16 cellular contexts compared by ENCODE assay signal in genomic region chr2:230208576-230208975, GRCh38. TPM values are rescaled to one million over a fixed set of nuclear protein-coding genes. Genes with fewer than 3 reads are reported as not detected.
DNase-seq lines count a peak whose midpoint lies in the region; ATAC-seq and TF ChIP-seq lines count a peak whose summit lies in the region.
"Had no signal": no experiment of that assay in that cellular context is flagged by ENCODE, and none has a peak within 500 bp of the region (broad histone marks: within the 10 kb centered on the region; RNA-seq: fewer than 3 reads in every experiment).

No MANE protein-coding gene starts in this region.

- H3K79me2 ChIP-seq in Karpas-422 (ENCODE audit: low read length), result peaks cover 7% of the 10 kb centered on the region

- H3K9me3 Mint-ChIP-seq in activated naive CD8-positive, alpha-beta T cell treated with anti-CD3 and anti-CD28 coated beads, Interleukin-2, amount 10 ng/mL, durations not matched to agents 7 days and 5 days, result no peaks in the 10 kb centered on the region
- H3K9me3 Mint-ChIP-seq in activated naive CD8-positive, alpha-beta T cell treated with anti-CD3 and anti-CD28 coated beads, Interleukin-2, amount 50 U/mL, for 24 hours, result no peaks in the 10 kb centered on the region
- no peaks in the 10 kb centered on the region for H3K9me3 Mint-ChIP-seq in activated CD8-positive, alpha-beta T cell treated with anti-CD3 and anti-CD28 coated beads for 36 hours
- H3K9me3 Mint-ChIP-seq: CD4-positive, CD25-positive, alpha-beta regulatory T cell; CD8-positive, alpha-beta memory T cell; H9 had no signal

- CTCF ChIA-PET in activated CD8-positive, alpha-beta T cell treated with anti-CD3 and anti-CD28 coated beads for 36 hours (lab: Charles Lee), result interaction anchor here (1.9 kb wide), 1 partner anchor 200 kb away, joined by 8 read pairs; no protein-coding TSS in a partner anchor

- peak overlapping the region; percentile 86 for H3K27ac ChIP-seq in Karpas-422 (ENCODE audit: low read length)

- H3K4me1 Mint-ChIP-seq in activated naive CD8-positive, alpha-beta T cell treated with anti-CD3 and anti-CD28 coated beads, Interleukin-2, amount 10 ng/mL, durations not matched to agents 7 days and 5 days, result peaks cover 30% of the 10 kb centered on the region
- peaks cover 20% of the 10 kb centered on the region for H3K4me1 Mint-ChIP-seq in activated naive CD8-positive, alpha-beta T cell treated with anti-CD3 and anti-CD28 coated beads, Interleukin-2, amount 50 U/mL, for 24 hours
- peaks cover 5% of the 10 kb centered on the region for H3K4me1 Mint-ChIP-seq in activated CD8-positive, alpha-beta T cell treated with anti-CD3 and anti-CD28 coated beads for 36 hours (ENCODE audit: low read depth)
- H3K4me1 Mint-ChIP-seq: H9 had no signal

- ATAC-seq in activated naive CD8-positive, alpha-beta T cell treated with anti-CD3 and anti-CD28 coated beads, Interleukin-2, amount 10 ng/mL, durations not matched to agents 7 days and 5 days (ENCODE audit: low read depth), result peak; percentile 51
- no peak for ATAC-seq in activated naive CD8-positive, alpha-beta T cell treated with anti-CD3 and anti-CD28 coated beads, Interleukin-2, amount 50 U/mL, for 24 hours
- ATAC-seq in activated CD8-positive, alpha-beta T cell treated with anti-CD3 and anti-CD28 coated beads for 36 hours, result peak; percentile 13
- ATAC-seq in GM21529 (IDR thresholded peaks at IDR 0.05; ENCODE audit: unreplicated experiment), result no peak

- H4K20me1 ChIP-seq in Karpas-422 (ENCODE audit: insufficient read depth, low read depth, low read length), result no peaks in the 10 kb centered on the region

- H3K4me2 ChIP-seq in Karpas-422 (ENCODE audit: low read depth, low read length, poor library complexity, severe bottlenecking), result peak overlapping the region; percentile 71

- H3K27me3 ChIP-seq in Karpas-422 (ENCODE audit: low read length), result no peaks in the 10 kb centered on the region

- intact Hi-C loops in activated CD8-positive, alpha-beta T cell treated with anti-CD3 and anti-CD28 coated beads for 36 hours (cut with micrococcal nuclease), result no loop called here

- TF ChIP-seq CTCF in activated CD8-positive, alpha-beta T cell treated with anti-CD3 and anti-CD28 coated beads for 36 hours (IDR thresholded peaks at IDR 0.05), result no peak

- no peaks in the 10 kb centered on the region for H3K9me2 ChIP-seq in Karpas-422 (replicated peaks; ENCODE audit: insufficient read depth, low read length)

- no peak for DNase-seq in activated naive CD8-positive, alpha-beta T cell treated with anti-CD3 and anti-CD28 coated beads, Interleukin-2, amount 10 ng/mL, durations not matched to agents 7 days and 5 days
- DNase-seq in activated naive CD8-positive, alpha-beta T cell treated with anti-CD3 and anti-CD28 coated beads, Interleukin-2, amount 50 U/mL, for 24 hours, result no peak
- DNase-seq in Karpas-422, result no peak
- DNase-seq in activated CD8-positive, alpha-beta T cell treated with anti-CD3 and anti-CD28 coated beads for 36 hours, result no peak
- DNase-seq in stimulated activated CD4-positive, alpha-beta T cell treated with anti-CD3 and anti-CD28 coated beads, Interleukin-4, amount 100 ng/mL, for 4 hours, result no peak
- DNase-seq in SK-N-DZ (ENCODE audit: low spot score), result no peak
- no peak for DNase-seq in OCI-M2 (lab: John Stamatoyannopoulos, UW; ENCODE audit: unreplicated experiment)
- DNase-seq: 8988T; C1 segment of cervical spinal cord; CD8-positive, alpha-beta memory T cell; COR-L47; GF-D8; H9; IMR-90 had no signal

- H3K9me3 ChIP-seq in Karpas-422 (ENCODE audit: low read length), result no peaks in the 10 kb centered on the region

- no peak overlapping the region for H3K4me3 Mint-ChIP-seq in activated naive CD8-positive, alpha-beta T cell treated with anti-CD3 and anti-CD28 coated beads, Interleukin-2, amount 10 ng/mL, durations not matched to agents 7 days and 5 days
- no peak overlapping the region for H3K4me3 Mint-ChIP-seq in activated naive CD8-positive, alpha-beta T cell treated with anti-CD3 and anti-CD28 coated beads, Interleukin-2, amount 50 U/mL, for 24 hours
- H3K4me3 Mint-ChIP-seq in activated CD8-positive, alpha-beta T cell treated with anti-CD3 and anti-CD28 coated beads for 36 hours, result no peak overlapping the region
- H3K4me3 Mint-ChIP-seq: CD4-positive, CD25-positive, alpha-beta regulatory T cell; CD8-positive, alpha-beta memory T cell; H9 had no signal

- no peaks in the 10 kb centered on the region for H3K27me3 Mint-ChIP-seq in activated naive CD8-positive, alpha-beta T cell treated with anti-CD3 and anti-CD28 coated beads, Interleukin-2, amount 10 ng/mL, durations not matched to agents 7 days and 5 days
- H3K27me3 Mint-ChIP-seq in activated naive CD8-positive, alpha-beta T cell treated with anti-CD3 and anti-CD28 coated beads, Interleukin-2, amount 50 U/mL, for 24 hours, result no peaks in the 10 kb centered on the region
- no peaks in the 10 kb centered on the region for H3K27me3 Mint-ChIP-seq in activated CD8-positive, alpha-beta T cell treated with anti-CD3 and anti-CD28 coated beads for 36 hours
- H3K27me3 Mint-ChIP-seq: CD4-positive, CD25-positive, alpha-beta regulatory T cell; CD8-positive, alpha-beta memory T cell had no signal

- H3K36me3 Mint-ChIP-seq in activated naive CD8-positive, alpha-beta T cell treated with anti-CD3 and anti-CD28 coated beads, Interleukin-2, amount 10 ng/mL, durations not matched to agents 7 days and 5 days, result peaks cover 43% of the 10 kb centered on the region
- peaks cover 41% of the 10 kb centered on the region for H3K36me3 Mint-ChIP-seq in activated naive CD8-positive, alpha-beta T cell treated with anti-CD3 and anti-CD28 coated beads, Interleukin-2, amount 50 U/mL, for 24 hours (ENCODE audit: low read depth)
- peaks cover 40% of the 10 kb centered on the region for H3K36me3 Mint-ChIP-seq in activated CD8-positive, alpha-beta T cell treated with anti-CD3 and anti-CD28 coated beads for 36 hours (ENCODE audit: low read depth)

- peaks cover 73% of the 10 kb centered on the region for H3K36me3 ChIP-seq in Karpas-422 (ENCODE audit: insufficient read depth, low read length)

- POLR2A ChIA-PET in activated naive CD8-positive, alpha-beta T cell treated with anti-CD3 and anti-CD28 coated beads, Interleukin-2, amount 10 ng/mL, durations not matched to agents 7 days and 5 days (lab: Charles Lee), result interaction anchor here (0.9 to 3.6 kb wide), 2 partner anchors 11 to 38 kb away, joined by 3 to 16 read pairs; partner anchors contain the start of gene SP110
- POLR2A ChIA-PET in activated CD8-positive, alpha-beta T cell treated with anti-CD3 and anti-CD28 coated beads for 36 hours (lab: Charles Lee), result interaction anchor here (0.6 to 1.7 kb wide), 2 partner anchors 9 to 17 kb away, joined by 3 to 4 read pairs; partner anchors contain the start of gene SP140

- H2AFZ ChIP-seq in Karpas-422 (ENCODE audit: low read length), result no peak overlapping the region

- no peak overlapping the region for H3K9ac ChIP-seq in Karpas-422 (ENCODE audit: low read length)

- peaks cover 81% of the 10 kb centered on the region for H3K4me1 ChIP-seq in Karpas-422 (ENCODE audit: low read length)

- H3K4me3 ChIP-seq in Karpas-422 (ENCODE audit: low read length), result no peak overlapping the region

- no peak overlapping the region for H3K27ac Mint-ChIP-seq in activated naive CD8-positive, alpha-beta T cell treated with anti-CD3 and anti-CD28 coated beads, Interleukin-2, amount 10 ng/mL, durations not matched to agents 7 days and 5 days
- H3K27ac Mint-ChIP-seq in activated naive CD8-positive, alpha-beta T cell treated with anti-CD3 and anti-CD28 coated beads, Interleukin-2, amount 50 U/mL, for 24 hours, result no peak overlapping the region
- no peak overlapping the region for H3K27ac Mint-ChIP-seq in activated CD8-positive, alpha-beta T cell treated with anti-CD3 and anti-CD28 coated beads for 36 hours
- H3K27ac Mint-ChIP-seq: CD4-positive, CD25-positive, alpha-beta regulatory T cell; CD8-positive, alpha-beta memory T cell; H9 had no signal

RNA-seq across cellular contexts. Expression of gene SP110, which starts 11.2 kb away (rescaled TPM):
- 100 to 1,000 TPM; 153 to 158 TPM for total RNA-seq in activated naive CD8-positive, alpha-beta T cell treated with anti-CD3 and anti-CD28 coated beads, Interleukin-2, amount 10 ng/mL, durations not matched to agents 7 days and 5 days
- 30.8 and 60.6 TPM in 2 replicates for total RNA-seq in Karpas-422 (2014; rRNA removed; shearing (Covaris generic); ENCODE audit: low replicate concordance)
- total RNA-seq in activated CD8-positive, alpha-beta T cell treated with anti-CD3 and anti-CD28 coated beads for 36 hours, result 10 to 100 TPM; 67.0 to 69.4 TPM
- not detected in 2 replicates for polyA plus RNA-seq in SK-N-DZ (2014; cell fraction: cytosol; rRNA removed)
- not detected in 2 replicates for polyA plus RNA-seq in SK-N-DZ (2014; cell fraction: nucleus; rRNA removed)

RNA-seq across cellular contexts. Expression of gene SP140, which starts 17.0 kb away (rescaled TPM):
- total RNA-seq in activated naive CD8-positive, alpha-beta T cell treated with anti-CD3 and anti-CD28 coated beads, Interleukin-2, amount 10 ng/mL, durations not matched to agents 7 days and 5 days, result 10 to 100 TPM; 58.7 to 61.4 TPM
- total RNA-seq in Karpas-422 (2014; rRNA removed; shearing (Covaris generic); ENCODE audit: low replicate concordance), result 24.2 and 25.8 TPM in 2 replicates
- total RNA-seq in activated CD8-positive, alpha-beta T cell treated with anti-CD3 and anti-CD28 coated beads for 36 hours, result 10 to 100 TPM; 78.1 to 78.3 TPM
- polyA plus RNA-seq in SK-N-DZ (2014; cell fraction: cytosol; rRNA removed), result not detected in 2 replicates
- not detected in 2 replicates for polyA plus RNA-seq in SK-N-DZ (2014; cell fraction: nucleus; rRNA removed)

Comparison
In these comparisons a context has a peak if more than half of its experiments do, and no peak if none do; other contexts are left out.
1. ATAC-seq: peak in activated naive CD8-positive, alpha-beta T cell treated with anti-CD3 and anti-CD28 coated beads, Interleukin-2, amount 10 ng/mL, durations not matched to agents 7 days and 5 days (single experiment) and activated CD8-positive, alpha-beta T cell treated with anti-CD3 and anti-CD28 coated beads for 36 hours (single experiment); none in activated naive CD8-positive, alpha-beta T cell treated with anti-CD3 and anti-CD28 coated beads, Interleukin-2, amount 50 U/mL, for 24 hours (single experiment) and GM21529 (single experiment).